22 cellular contexts compared by ENCODE assay signal in the genomic region with DNA sequence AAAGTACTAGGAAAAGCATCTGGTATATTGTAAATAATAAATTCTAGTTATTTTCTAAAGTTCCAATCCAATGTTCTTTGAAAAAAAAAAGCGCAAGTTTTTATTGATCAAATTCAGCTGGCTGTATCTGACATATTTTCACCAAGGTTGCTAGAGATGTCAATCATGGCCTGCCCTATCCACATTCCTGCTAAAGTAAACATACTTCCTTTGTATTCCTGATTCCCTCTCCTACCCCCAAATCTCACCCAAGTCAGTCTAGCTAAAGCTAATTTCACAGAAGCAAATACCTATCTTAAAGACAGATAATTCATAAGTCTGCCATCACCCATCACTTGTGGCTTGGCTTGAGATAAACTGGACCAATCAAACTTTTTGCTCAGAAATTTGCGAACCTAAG.
"Had no signal": no experiment of that assay in that cellular context is flagged by ENCODE, and none has a peak within 500 bp of the region (broad histone marks: within the 10 kb centered on the region; RNA-seq: fewer than 3 reads in every experiment).

No MANE protein-coding gene starts in this region.

- H3K27me3 Mint-ChIP-seq: activated naive CD8-positive, alpha-beta T cell treated with anti-CD3 and anti-CD28 coated beads, Interleukin-2, amount 10 ng/mL, durations not matched to agents 7 days and 5 days had no signal

- H3K27ac ChIP-seq: brain microvascular endothelial cell, esophagus muscularis mucosa, gastroesophageal sphincter, heart left ventricle, thyroid gland, VCaP had no signal

- H3K4me3 Mint-ChIP-seq: activated naive CD8-positive, alpha-beta T cell treated with anti-CD3 and anti-CD28 coated beads, Interleukin-2, amount 10 ng/mL, durations not matched to agents 7 days and 5 days; activated T-helper 1 cell treated with anti-CD3 and anti-CD28 coated beads, Interleukin-12 subunit alpha, Interleukin-12 subunit beta, Interleukin-2, Interleukin-4 antibody, amounts not matched to agents 30 ng/mL and 10 ng/mL and 1 ng/mL, durations not matched to agents 14 hours and 24 hours and 36 hours; nephron had no signal

- ATAC-seq: gastroesophageal sphincter had no signal

- DNase-seq: activated CD4-positive, alpha-beta T cell treated with anti-CD3 and anti-CD28 coated beads for 1 hour; activated CD4-positive, alpha-beta T cell treated with anti-CD3 and anti-CD28 coated beads, Interleukin-2, amount 50 U/mL, for 48 hours; activated gamma-delta T cell treated with Interleukin-2 at 50 U/mL for 16 hours; activated naive CD8-positive, alpha-beta T cell treated with anti-CD3 and anti-CD28 coated beads, Interleukin-2, amount 10 ng/mL, durations not matched to agents 7 days and 5 days; activated T-cell treated with anti-CD3 and anti-CD28 coated beads for 4 hours; aorta; brain microvascular endothelial cell; cerebellar nuclear complex; cortex of kidney; effector CD4-positive, alpha-beta T cell; heart left ventricle; kidney glomerular epithelial cell; mesenchymal stem cell; nucleus accumbens; stimulated activated naive CD4-positive, alpha-beta T cell; T-helper 2 cell; thyroid gland had no signal

- H3K4me1 Mint-ChIP-seq: nephron had no signal

- H3K27ac Mint-ChIP-seq: activated naive CD8-positive, alpha-beta T cell treated with anti-CD3 and anti-CD28 coated beads, Interleukin-2, amount 10 ng/mL, durations not matched to agents 7 days and 5 days; activated T-helper 1 cell treated with anti-CD3 and anti-CD28 coated beads, Interleukin-12 subunit alpha, Interleukin-12 subunit beta, Interleukin-2, Interleukin-4 antibody, amounts not matched to agents 30 ng/mL and 10 ng/mL and 1 ng/mL, durations not matched to agents 14 hours and 24 hours and 36 hours; nephron had no signal

- H3K36me3 ChIP-seq: brain microvascular endothelial cell had no signal

- H3K9me3 ChIP-seq: esophagus muscularis mucosa, gastroesophageal sphincter, heart left ventricle, thyroid gland had no signal

- H3K9me3 Mint-ChIP-seq: activated naive CD8-positive, alpha-beta T cell treated with anti-CD3 and anti-CD28 coated beads, Interleukin-2, amount 10 ng/mL, durations not matched to agents 7 days and 5 days; activated T-helper 1 cell treated with anti-CD3 and anti-CD28 coated beads, Interleukin-12 subunit alpha, Interleukin-12 subunit beta, Interleukin-2, Interleukin-4 antibody, amounts not matched to agents 30 ng/mL and 10 ng/mL and 1 ng/mL, durations not matched to agents 14 hours and 24 hours and 36 hours; nephron had no signal

- H3K27me3 ChIP-seq: brain microvascular endothelial cell, esophagus muscularis mucosa, gastroesophageal sphincter, heart left ventricle, thyroid gland had no signal

- H3K4me3 ChIP-seq: esophagus muscularis mucosa, gastroesophageal sphincter, heart left ventricle, thyroid gland had no signal

- H3K4me1 ChIP-seq: gastroesophageal sphincter, thyroid gland had no signal
